Comparison of ENCODE assay signal across 8 cellular contexts in genomic region chr1:42958488-42959317, GRCh38. TPM values are rescaled to one million over a fixed set of nuclear protein-coding genes. Genes with fewer than 3 reads are reported as not detected.
DNase-seq lines count a peak whose midpoint lies in the region; ATAC-seq, FAIRE-seq and TF ChIP-seq lines count a peak whose summit lies in the region.

Gene SLC2A1, minus strand, starts transcription at chr1:42958868. Its CDS starts 217 bp downstream, at chr1:42958651.

- H3K27ac ChIP-seq in pancreas (peak within 1 kb of the TSS; percentile 35 to 90 (median 76)), thyroid gland (peak within 1 kb of the TSS; percentile 49 to 80 (median 62))

- peak within 1 kb of the TSS; percentile 98 for H3K27ac Mint-ChIP-seq in activated naive CD8-positive, alpha-beta T cell

- no peaks in the 10 kb centered on the region for H3K4me1 ChIP-seq in pancreas
- H3K4me1 ChIP-seq in thyroid gland, result peaks cover 11 to 15% of the 10 kb centered on the region in 2 donors

- TF ChIP-seq POLR2A in thyroid gland (IDR thresholded peaks at IDR 0.05), result peak; percentile 44 to 97

- H3K9me3 ChIP-seq in pancreas (no peaks in the 10 kb centered on the region), thyroid gland (no peaks in the 10 kb centered on the region)

- ATAC-seq in HG02610 (IDR thresholded peaks at IDR 0.05; ENCODE audit: unreplicated experiment), result peak; percentile 80
- peak; percentile 95 for ATAC-seq in Right ventricle myocardium inferior
- peak; percentile 90 to 93 (median 93) for ATAC-seq in pancreas

- H3K36me3 ChIP-seq in pancreas, result no peaks in the 10 kb centered on the region
- no peaks in the 10 kb centered on the region for H3K36me3 ChIP-seq in thyroid gland

- H3K36me3 Mint-ChIP-seq in activated naive CD8-positive, alpha-beta T cell, result peaks cover 13% of the 10 kb centered on the region

- H3K4me1 Mint-ChIP-seq in activated naive CD8-positive, alpha-beta T cell (ENCODE audit: low read depth), result peaks cover 52% of the 10 kb centered on the region

- no peaks in the 10 kb centered on the region for H3K27me3 Mint-ChIP-seq in activated naive CD8-positive, alpha-beta T cell

- H3K27me3 ChIP-seq in pancreas (no peaks in the 10 kb centered on the region), thyroid gland (no peaks in the 10 kb centered on the region)

- H3K4me3 ChIP-seq in GM08714 (ENCODE audit: low read length) (peak within 1 kb of the TSS; percentile 74), pancreas (peak within 1 kb of the TSS; percentile 62 to 91 (median 80)), thyroid gland (replicated peaks in 1 of 3) (peak within 1 kb of the TSS; percentile 18 to 52 (median 41))

- TF ChIP-seq CTCF in pancreas (IDR thresholded peaks at IDR 0.05) (no peak), thyroid gland (IDR thresholded peaks at IDR 0.05) (no peak)

- no peak for FAIRE-seq in pancreas (lab: Jason Lieb, UNC)

- WGBS in pancreas, 2 donors, result 0 to 1% methylated on average over 70 to 87 of the region's 87 CpGs
- WGBS in thyroid gland, 2 donors, result 0 to 3% methylated on average over 7 to 11 of the region's 87 CpGs

- intact Hi-C loops in Right ventricle myocardium inferior (cut with DNase I) (loop anchor here (2.0 to 5.0 kb wide), 2 partner anchors 18 to 36 kb away; no protein-coding TSS in a partner anchor), pancreas (cut with DNase I) (no loop called here), thyroid gland (cut with DNase I) (no loop called here)

- H3K4me3 Mint-ChIP-seq in activated naive CD8-positive, alpha-beta T cell, result peak within 1 kb of the TSS; percentile 97

- DNase-seq in NCI-H1092 (lab: John Stamatoyannopoulos, UW) (peak; percentile 90), SKM-1 treated with dmso at 0.1 percent for 144 hours (lab: John Stamatoyannopoulos, UW; ENCODE audit: unreplicated experiment) (peak; percentile 81), Right ventricle myocardium inferior (ENCODE audit: missing footprints) (peak; percentile 94), pancreas (peak; percentile 85 to 97 (median 90)), thyroid gland (peak; percentile 95 to 96)

- H3K9me3 Mint-ChIP-seq in activated naive CD8-positive, alpha-beta T cell (ENCODE audit: low read depth), result no peaks in the 10 kb centered on the region

RNA-seq across cellular contexts. Expression of gene SLC2A1, which starts in this region (rescaled TPM):
- total RNA-seq in Right ventricle myocardium inferior (46.4 TPM), pancreas (10 to 100 TPM in 1 of 6 donors, 1 to 10 TPM in 5; 1.6 to 10.9 (median 6.8) TPM), thyroid gland (100 to 1,000 TPM in 2 of 4 donors, 10 to 100 TPM in 2; 15.0 to 208 (median 91.4) TPM)
- 1 to 10 TPM; 3.0 to 9.2 TPM for polyA plus RNA-seq in pancreas

Comparison
In these comparisons a context has a peak if more than half of its experiments do, and no peak if none do; other contexts are left out.
1. Peak in every context shown above with its lines: DNase-seq, ATAC-seq, H3K4me3 ChIP-seq and H3K27ac ChIP-seq.